In genomic region chr16:82042841-82043240, GRCh38 we compare ENCODE assay signal across 32 cellular contexts. TPM values are rescaled to one million over a fixed set of nuclear protein-coding genes. Genes with fewer than 3 reads are reported as not detected.
"Had no signal": no experiment of that assay in that cellular context is flagged by ENCODE, and none has a peak within 500 bp of the region (broad histone marks: within the 10 kb centered on the region; RNA-seq: fewer than 3 reads in every experiment).

No MANE protein-coding gene starts in this region.

- H3K27ac Mint-ChIP-seq: activated CD4-positive, alpha-beta T cell treated with anti-CD3 and anti-CD28 coated beads for 36 hours; activated CD8-positive, alpha-beta memory T cell treated with anti-CD3 and anti-CD28 coated beads, Interleukin-2, amount 10 ng/mL, durations not matched to agents 7 days and 5 days; activated CD8-positive, alpha-beta T cell treated with anti-CD3 and anti-CD28 coated beads, Interleukin-2, amount 10 ng/mL, durations not matched to agents 7 days and 5 days; activated naive CD4-positive, alpha-beta T cell treated with anti-CD3 and anti-CD28 coated beads, Interleukin-2, amount 50 U/mL, for 24 hours; activated T-helper 2 cell treated with anti-CD3 and anti-CD28 coated beads, Interferon-gamma antibody, Interleukin-2, Interleukin-4, amounts not matched to agents 10 μg/mL and 5 μg/mL and 100 μg/mL, durations not matched to agents 14 hours and 24 hours and 36 hours; dendritic cell treated with granulocyte-macrophage colony-stimulating factor and Interleukin-4, amounts not matched to agents 40 ng/mL and 50 ng/mL, for 4 days; endodermal cell; immature natural killer cell; natural killer cell treated with Interleukin-12 subunit alpha and Interleukin-12 subunit beta and Interleukin-15 and Interleukin-18, amount 100 ng/mL, for 72 hours; progenitor cell of endocrine pancreas; stimulated activated naive B cell treated with anti-CD40 and anti-IgM and Interleukin-4, amounts not matched to agents 10 μg/mL and 1 μg/mL and 100 μg/mL, for 72 hours had no signal

- H3K4me3 ChIP-seq: esophagus muscularis mucosa, gastrocnemius medialis, lower lobe of right lung, mucosa of descending colon, smooth muscle cell, stomach, thyroid gland, upper lobe of left lung, vagina had no signal

- DNase-seq: activated CD4-positive, alpha-beta T cell treated with anti-CD3 and anti-CD28 coated beads for 36 hours; activated CD4-positive, CD25-positive, alpha-beta regulatory T cell; activated CD8-positive, alpha-beta memory T cell treated with anti-CD3 and anti-CD28 coated beads, Interleukin-2, amount 10 ng/mL, durations not matched to agents 7 days and 5 days; activated CD8-positive, alpha-beta T cell treated with anti-CD3 and anti-CD28 coated beads, Interleukin-2, amount 10 ng/mL, durations not matched to agents 7 days and 5 days; activated T-cell treated with anti-CD3 and anti-CD28 coated beads, Interleukin-2, amount 50 U/mL, for 48 hours; aorta; caudate nucleus; endodermal cell; gastrocnemius medialis; hippocampal formation; immature natural killer cell; lower lobe of right lung; mesendoderm; mucosa of descending colon; stimulated activated CD4-positive, alpha-beta T cell treated with anti-CD3 and anti-CD28 coated beads, Interleukin-15, amount 100 ng/mL, for 24 hours; stimulated activated CD4-positive, alpha-beta T cell treated with anti-CD3 and anti-CD28 coated beads, Interleukin-2, amount 100 ng/mL, for 24 hours; stimulated activated naive B cell treated with anti-CD40 and anti-IgM and Interleukin-4, amounts not matched to agents 10 μg/mL and 1 μg/mL and 100 μg/mL, for 72 hours; stomach; thyroid gland had no signal

- H3K4me1 Mint-ChIP-seq: activated CD4-positive, alpha-beta T cell treated with anti-CD3 and anti-CD28 coated beads for 36 hours; activated CD8-positive, alpha-beta memory T cell treated with anti-CD3 and anti-CD28 coated beads, Interleukin-2, amount 10 ng/mL, durations not matched to agents 7 days and 5 days; activated naive CD4-positive, alpha-beta T cell treated with anti-CD3 and anti-CD28 coated beads, Interleukin-2, amount 50 U/mL, for 24 hours; endodermal cell; immature natural killer cell; stimulated activated naive B cell treated with anti-CD40 and anti-IgM and Interleukin-4, amounts not matched to agents 10 μg/mL and 1 μg/mL and 100 μg/mL, for 72 hours had no signal

- H3K27ac ChIP-seq: esophagus muscularis mucosa, gastrocnemius medialis, lower lobe of right lung, neutrophil, thyroid gland, vagina had no signal

- H3K9me3 Mint-ChIP-seq: activated naive CD4-positive, alpha-beta T cell treated with anti-CD3 and anti-CD28 coated beads, Interleukin-2, amount 50 U/mL, for 24 hours; activated T-helper 2 cell treated with anti-CD3 and anti-CD28 coated beads, Interferon-gamma antibody, Interleukin-2, Interleukin-4, amounts not matched to agents 10 μg/mL and 5 μg/mL and 100 μg/mL, durations not matched to agents 14 hours and 24 hours and 36 hours; dendritic cell treated with granulocyte-macrophage colony-stimulating factor and Interleukin-4, amounts not matched to agents 40 ng/mL and 50 ng/mL, for 4 days; endodermal cell; natural killer cell treated with Interleukin-12 subunit alpha and Interleukin-12 subunit beta and Interleukin-15 and Interleukin-18, amount 100 ng/mL, for 72 hours; stimulated activated naive B cell treated with anti-CD40 and anti-IgM and Interleukin-4, amounts not matched to agents 10 μg/mL and 1 μg/mL and 100 μg/mL, for 72 hours had no signal

- H3K36me3 ChIP-seq: esophagus muscularis mucosa, gastrocnemius medialis, lower lobe of right lung, neutrophil, stomach, thyroid gland, upper lobe of left lung, vagina had no signal

- H3K9me3 ChIP-seq: esophagus muscularis mucosa, gastrocnemius medialis, lower lobe of right lung, mucosa of descending colon, neutrophil, stomach, thyroid gland, upper lobe of left lung, vagina had no signal

- H3K4me3 Mint-ChIP-seq: activated CD4-positive, alpha-beta T cell treated with anti-CD3 and anti-CD28 coated beads for 36 hours; activated CD8-positive, alpha-beta memory T cell treated with anti-CD3 and anti-CD28 coated beads, Interleukin-2, amount 10 ng/mL, durations not matched to agents 7 days and 5 days; activated CD8-positive, alpha-beta T cell treated with anti-CD3 and anti-CD28 coated beads, Interleukin-2, amount 10 ng/mL, durations not matched to agents 7 days and 5 days; activated naive CD4-positive, alpha-beta T cell treated with anti-CD3 and anti-CD28 coated beads, Interleukin-2, amount 50 U/mL, for 24 hours; dendritic cell treated with granulocyte-macrophage colony-stimulating factor and Interleukin-4, amounts not matched to agents 40 ng/mL and 50 ng/mL, for 4 days; endodermal cell; immature natural killer cell; natural killer cell treated with Interleukin-12 subunit alpha and Interleukin-12 subunit beta and Interleukin-15 and Interleukin-18, amount 100 ng/mL, for 72 hours; stimulated activated naive B cell treated with anti-CD40 and anti-IgM and Interleukin-4, amounts not matched to agents 10 μg/mL and 1 μg/mL and 100 μg/mL, for 72 hours had no signal

- H3K36me3 Mint-ChIP-seq: activated CD8-positive, alpha-beta memory T cell treated with anti-CD3 and anti-CD28 coated beads, Interleukin-2, amount 10 ng/mL, durations not matched to agents 7 days and 5 days; activated naive CD4-positive, alpha-beta T cell treated with anti-CD3 and anti-CD28 coated beads, Interleukin-2, amount 50 U/mL, for 24 hours; immature natural killer cell; natural killer cell treated with Interleukin-12 subunit alpha and Interleukin-12 subunit beta and Interleukin-15 and Interleukin-18, amount 100 ng/mL, for 72 hours; stimulated activated naive B cell treated with anti-CD40 and anti-IgM and Interleukin-4, amounts not matched to agents 10 μg/mL and 1 μg/mL and 100 μg/mL, for 72 hours had no signal

- H3K27me3 ChIP-seq: esophagus muscularis mucosa, gastrocnemius medialis, stomach, thyroid gland, upper lobe of left lung, vagina had no signal

- H3K4me1 ChIP-seq: esophagus muscularis mucosa, gastrocnemius medialis, vagina had no signal

RNA-seq across cellular contexts. Expression of gene HSD17B2, which starts 7.8 kb away (rescaled TPM):
- total RNA-seq: activated CD4-positive, alpha-beta T cell treated with anti-CD3 and anti-CD28 coated beads for 36 hours; activated CD8-positive, alpha-beta memory T cell treated with anti-CD3 and anti-CD28 coated beads, Interleukin-2, amount 10 ng/mL, durations not matched to agents 7 days and 5 days; activated CD8-positive, alpha-beta T cell treated with anti-CD3 and anti-CD28 coated beads, Interleukin-2, amount 10 ng/mL, durations not matched to agents 7 days and 5 days; activated T-helper 2 cell treated with anti-CD3 and anti-CD28 coated beads, Interferon-gamma antibody, Interleukin-2, Interleukin-4, amounts not matched to agents 10 μg/mL and 5 μg/mL and 100 μg/mL, durations not matched to agents 14 hours and 24 hours and 36 hours; aorta; endodermal cell; esophagus muscularis mucosa; kidney epithelial cell; natural killer cell treated with Interleukin-12 subunit alpha and Interleukin-12 subunit beta and Interleukin-15 and Interleukin-18, amount 100 ng/mL, for 72 hours; T-helper 1 cell treated with Interleukin-12 subunit alpha and Interleukin-12 subunit beta and Interleukin-4 antibody, amounts not matched to agents 30 ng/mL and 1 ng/mL, for 36 hours; thyroid gland had no signal

RNA-seq across cellular contexts. Expression of gene SDR42E1, which starts 31.6 kb away (rescaled TPM):
- total RNA-seq: osteocyte, smooth muscle cell had no signal
